In the genomic region with DNA sequence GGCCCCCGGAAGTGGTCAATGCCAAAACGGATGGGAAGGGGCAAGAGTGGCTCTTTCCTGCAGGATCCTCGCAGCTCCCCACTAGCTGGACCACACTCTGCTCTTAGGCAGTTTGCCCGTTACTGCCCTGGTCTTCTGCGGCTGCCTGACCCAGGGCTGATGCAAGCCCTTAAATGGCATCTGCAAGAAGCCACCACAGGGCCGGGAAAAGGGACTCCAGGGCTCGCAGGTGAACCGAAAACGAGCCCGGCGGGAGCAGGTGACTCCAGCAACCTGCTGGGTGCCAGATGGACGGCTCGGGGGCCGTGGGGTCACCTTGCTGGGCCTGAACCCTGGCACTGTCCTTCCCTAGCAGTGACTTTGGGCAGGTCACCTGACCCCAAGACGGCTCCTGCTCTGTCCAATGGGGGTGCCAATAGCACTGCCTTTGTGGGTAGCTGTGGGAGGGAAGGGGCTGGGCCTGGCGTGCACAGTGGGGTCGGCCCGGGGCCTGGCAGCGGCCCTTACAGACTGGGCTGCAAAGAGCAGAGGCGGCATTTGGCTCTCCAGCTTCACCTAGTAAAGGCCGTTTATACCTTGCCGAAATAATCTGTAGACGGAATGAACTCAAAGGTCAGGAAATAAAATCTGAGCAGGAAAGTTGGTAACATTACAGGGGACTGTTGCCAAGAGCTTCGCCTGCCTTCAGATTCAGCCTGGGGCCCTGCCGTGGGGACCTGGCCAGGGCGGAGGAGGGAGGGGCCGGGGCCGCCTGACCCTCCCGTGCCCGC, we compare ENCODE assay signal across 8 cellular contexts. TPM values are rescaled to one million over a fixed set of nuclear protein-coding genes. Genes with fewer than 3 reads are reported as not detected.
A peak's percentile ranks its signal among the peaks of the same experiment; 100 is the strongest.
DNase-seq lines count a peak whose midpoint lies in the region; ATAC-seq, FAIRE-seq and TF ChIP-seq lines count a peak whose summit lies in the region.

No MANE protein-coding gene starts in this region.

- peaks cover 7% of the 10 kb centered on the region for H3K27me3 Mint-ChIP-seq in GM23338 (ENCODE audit: insufficient read depth, low read depth, poor library complexity)

- ATAC-seq in GM23338 (peak; percentile 11), GM21515 (IDR thresholded peaks at IDR 0.05; ENCODE audit: unreplicated experiment) (no peak), GM18519 (IDR thresholded peaks at IDR 0.05; ENCODE audit: low FRiP score, unreplicated experiment) (no peak)

- no peak for TF ChIP-seq CTCF in GM23338 (conservative IDR thresholded peaks at IDR 0.05; ENCODE audit: low read depth in 2 of 2)
- no peak for TF ChIP-seq CTCF in OCI-LY3 (IDR thresholded peaks at IDR 0.05; ENCODE audit: low read depth, low read length)
- TF ChIP-seq CTCF in coronary artery (IDR thresholded peaks at IDR 0.05) = no peak

- no peaks in the 10 kb centered on the region for H3K9me3 Mint-ChIP-seq in GM23338

- DNase-seq in EH (ENCODE audit: low read depth) (peak; percentile 21), GM23338 (ENCODE audit: low spot score) (peak; percentile 35), coronary artery (ENCODE audit: low spot score) (no peak), H54 (ENCODE audit: insufficient read length, low spot score) (no peak)

- peaks cover 10% of the 10 kb centered on the region; the same call in 1 of the 2 replicates for H3F3A ChIP-seq in GM23338 (replicated peaks; ENCODE audit: low read depth)

- H3K27ac ChIP-seq in GM23338 (ENCODE audit: low read depth) = no peak overlapping the region
- peak overlapping the region; percentile 78 for H3K27ac ChIP-seq in OCI-LY3 (ENCODE audit: low read length)
- peak overlapping the region; percentile 94 to 99 for H3K27ac ChIP-seq in coronary artery

- no peaks in the 10 kb centered on the region for H3K4me1 Mint-ChIP-seq in GM23338

- H3K4me3 ChIP-seq in GM23338 (peak overlapping the region; percentile 73), OCI-LY3 (ENCODE audit: low read length) (peak overlapping the region; percentile 92), coronary artery (peak overlapping the region; percentile 91), mucosa of stomach (ENCODE audit: low read length) (peak overlapping the region; percentile 56)

- no peak overlapping the region for H2AFZ ChIP-seq in GM23338
- H2AFZ ChIP-seq in OCI-LY3 (ENCODE audit: low read depth, low read length) = no peak overlapping the region

- H3K9ac ChIP-seq in OCI-LY3 (ENCODE audit: low read length) (peak overlapping the region; percentile 93), mucosa of stomach (ENCODE audit: low read length) (peak overlapping the region; percentile 72)

- peak overlapping the region; percentile 90 for H3K4me2 ChIP-seq in GM23338
- peak overlapping the region; percentile 96 for H3K4me2 ChIP-seq in OCI-LY3 (ENCODE audit: low read length)

- peaks cover 4% of the 10 kb centered on the region; the same call in 1 of the 2 replicates for H3K4me1 ChIP-seq in GM23338 (ENCODE audit: insufficient read depth)
- peaks cover 12% of the 10 kb centered on the region for H3K4me1 ChIP-seq in OCI-LY3 (ENCODE audit: low read length)
- peaks cover 20% of the 10 kb centered on the region for H3K4me1 ChIP-seq in mucosa of stomach (ENCODE audit: control insufficient read depth, insufficient read depth, low read length)

- no peaks in the 10 kb centered on the region; the same call in 1 of the 2 replicates for H3K79me2 ChIP-seq in GM23338 (replicated peaks; ENCODE audit: insufficient read depth)
- H3K79me2 ChIP-seq in OCI-LY3 (ENCODE audit: low read length) = peaks cover 38% of the 10 kb centered on the region

- peak overlapping the region; percentile 79 for H3K4me3 Mint-ChIP-seq in GM23338

- no peaks in the 10 kb centered on the region for H3K9me3 ChIP-seq in OCI-LY3 (ENCODE audit: insufficient read depth, low read length)
- no peaks in the 10 kb centered on the region for H3K9me3 ChIP-seq in mucosa of stomach (ENCODE audit: control insufficient read depth, low read length)

- H3K27me3 ChIP-seq in GM23338 (ENCODE audit: insufficient read depth) (no peaks in the 10 kb centered on the region), OCI-LY3 (ENCODE audit: low read depth, low read length) (no peaks in the 10 kb centered on the region), mucosa of stomach (ENCODE audit: control insufficient read depth, insufficient read depth, low read length) (no peaks in the 10 kb centered on the region)

- TF ChIP-seq POLR2A in H54 (IDR thresholded peaks at IDR 0.05; ENCODE audit: low read depth, low read length) = no peak

- H3K36me3 Mint-ChIP-seq in GM23338 (ENCODE audit: low read depth) = peaks cover 11% of the 10 kb centered on the region; the same call in 2 of the 3 replicates

- no peaks in the 10 kb centered on the region for H3K9me2 ChIP-seq in GM23338 (ENCODE audit: insufficient read depth)

- no peak for FAIRE-seq in H54 (lab: Jason Lieb, UNC)

- H4K20me1 ChIP-seq in GM23338 (replicated peaks; ENCODE audit: insufficient read depth) = no peaks in the 10 kb centered on the region; the same call in 1 of the 2 replicates
- H4K20me1 ChIP-seq in OCI-LY3 (ENCODE audit: insufficient read depth, low read length) = no peaks in the 10 kb centered on the region

- 0 out of 2 replicates have a peak overlapping the region, but pooled peaks have one; percentile 84 for H3K27ac Mint-ChIP-seq in GM23338

- no peaks in the 10 kb centered on the region for H3K36me3 ChIP-seq in GM23338 (ENCODE audit: insufficient read depth)
- no peaks in the 10 kb centered on the region for H3K36me3 ChIP-seq in OCI-LY3 (replicated peaks; ENCODE audit: low read depth, low read length)
- H3K36me3 ChIP-seq in mucosa of stomach (ENCODE audit: control insufficient read depth, insufficient read depth, low read length) = peaks cover 9% of the 10 kb centered on the region

TF ChIP-seq in GM23338, 12 proteins besides CTCF, POLR2A, EP300 and RAD21 (continues in another document):
- TF ChIP-seq JUNB (IDR thresholded peaks at IDR 0.05; ENCODE audit: unreplicated experiment) = no peak
- peak; percentile 2; the same call in 1 of the 2 replicates for TF ChIP-seq POLR2AphosphoS5 (IDR thresholded peaks at IDR 0.05; ENCODE audit: low read depth)
- TF ChIP-seq, protein P1, sequence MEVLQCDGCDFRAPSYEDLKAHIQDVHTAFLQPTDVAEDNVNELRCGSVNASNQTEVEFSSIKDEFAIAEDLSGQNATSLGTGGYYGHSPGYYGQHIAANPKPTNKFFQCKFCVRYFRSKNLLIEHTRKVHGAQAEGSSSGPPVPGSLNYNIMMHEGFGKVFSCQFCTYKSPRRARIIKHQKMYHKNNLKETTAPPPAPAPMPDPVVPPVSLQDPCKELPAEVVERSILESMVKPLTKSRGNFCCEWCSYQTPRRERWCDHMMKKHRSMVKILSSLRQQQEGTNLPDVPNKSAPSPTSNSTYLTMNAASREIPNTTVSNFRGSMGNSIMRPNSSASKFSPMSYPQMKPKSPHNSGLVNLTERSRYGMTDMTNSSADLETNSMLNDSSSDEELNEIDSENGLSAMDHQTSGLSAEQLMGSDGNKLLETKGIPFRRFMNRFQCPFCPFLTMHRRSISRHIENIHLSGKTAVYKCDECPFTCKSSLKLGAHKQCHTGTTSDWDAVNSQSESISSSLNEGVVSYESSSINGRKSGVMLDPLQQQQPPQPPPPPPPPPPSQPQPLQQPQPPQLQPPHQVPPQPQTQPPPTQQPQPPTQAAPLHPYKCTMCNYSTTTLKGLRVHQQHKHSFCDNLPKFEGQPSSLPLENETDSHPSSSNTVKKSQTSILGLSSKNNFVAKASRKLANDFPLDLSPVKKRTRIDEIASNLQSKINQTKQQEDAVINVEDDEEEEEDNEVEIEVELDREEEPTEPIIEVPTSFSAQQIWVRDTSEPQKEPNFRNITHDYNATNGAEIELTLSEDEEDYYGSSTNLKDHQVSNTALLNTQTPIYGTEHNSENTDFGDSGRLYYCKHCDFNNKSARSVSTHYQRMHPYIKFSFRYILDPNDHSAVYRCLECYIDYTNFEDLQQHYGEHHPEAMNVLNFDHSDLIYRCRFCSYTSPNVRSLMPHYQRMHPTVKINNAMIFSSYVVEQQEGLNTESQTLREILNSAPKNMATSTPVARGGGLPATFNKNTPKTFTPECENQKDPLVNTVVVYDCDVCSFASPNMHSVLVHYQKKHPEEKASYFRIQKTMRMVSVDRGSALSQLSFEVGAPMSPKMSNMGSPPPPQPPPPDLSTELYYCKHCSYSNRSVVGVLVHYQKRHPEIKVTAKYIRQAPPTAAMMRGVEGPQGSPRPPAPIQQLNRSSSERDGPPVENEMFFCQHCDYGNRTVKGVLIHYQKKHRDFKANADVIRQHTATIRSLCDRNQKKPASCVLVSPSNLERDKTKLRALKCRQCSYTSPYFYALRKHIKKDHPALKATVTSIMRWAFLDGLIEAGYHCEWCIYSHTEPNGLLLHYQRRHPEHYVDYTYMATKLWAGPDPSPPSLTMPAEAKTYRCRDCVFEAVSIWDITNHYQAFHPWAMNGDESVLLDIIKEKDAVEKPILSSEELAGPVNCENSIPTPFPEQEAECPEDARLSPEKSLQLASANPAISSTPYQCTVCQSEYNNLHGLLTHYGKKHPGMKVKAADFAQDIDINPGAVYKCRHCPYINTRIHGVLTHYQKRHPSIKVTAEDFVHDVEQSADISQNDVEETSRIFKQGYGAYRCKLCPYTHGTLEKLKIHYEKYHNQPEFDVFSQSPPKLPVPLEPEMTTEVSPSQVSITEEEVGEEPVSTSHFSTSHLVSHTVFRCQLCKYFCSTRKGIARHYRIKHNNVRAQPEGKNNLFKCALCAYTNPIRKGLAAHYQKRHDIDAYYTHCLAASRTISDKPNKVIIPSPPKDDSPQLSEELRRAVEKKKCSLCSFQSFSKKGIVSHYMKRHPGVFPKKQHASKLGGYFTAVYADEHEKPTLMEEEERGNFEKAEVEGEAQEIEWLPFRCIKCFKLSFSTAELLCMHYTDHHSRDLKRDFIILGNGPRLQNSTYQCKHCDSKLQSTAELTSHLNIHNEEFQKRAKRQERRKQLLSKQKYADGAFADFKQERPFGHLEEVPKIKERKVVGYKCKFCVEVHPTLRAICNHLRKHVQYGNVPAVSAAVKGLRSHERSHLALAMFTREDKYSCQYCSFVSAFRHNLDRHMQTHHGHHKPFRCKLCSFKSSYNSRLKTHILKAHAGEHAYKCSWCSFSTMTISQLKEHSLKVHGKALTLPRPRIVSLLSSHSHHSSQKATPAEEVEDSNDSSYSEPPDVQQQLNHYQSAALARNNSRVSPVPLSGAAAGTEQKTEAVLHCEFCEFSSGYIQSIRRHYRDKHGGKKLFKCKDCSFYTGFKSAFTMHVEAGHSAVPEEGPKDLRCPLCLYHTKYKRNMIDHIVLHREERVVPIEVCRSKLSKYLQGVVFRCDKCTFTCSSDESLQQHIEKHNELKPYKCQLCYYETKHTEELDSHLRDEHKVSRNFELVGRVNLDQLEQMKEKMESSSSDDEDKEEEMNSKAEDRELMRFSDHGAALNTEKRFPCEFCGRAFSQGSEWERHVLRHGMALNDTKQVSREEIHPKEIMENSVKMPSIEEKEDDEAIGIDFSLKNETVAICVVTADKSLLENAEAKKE (CRISPR knock-in tag; IDR thresholded peaks at IDR 0.05) = no peak
- no peak for TF ChIP-seq EZH2phosphoT487 (IDR thresholded peaks at IDR 0.05; ENCODE audit: unreplicated experiment)
- no peak for TF ChIP-seq NANOG (IDR thresholded peaks at IDR 0.05; ENCODE audit: borderline replicate concordance)
- TF ChIP-seq EZH2 (IDR thresholded peaks at IDR 0.05; ENCODE audit: low read depth, unreplicated experiment) = no peak

RNA-seq across cellular contexts. Expression of a gene that starts 1.2 kb away (rescaled TPM):
- total RNA-seq in GM23338 (2014; rRNA removed; shearing (Covaris generic)) = 32.6 and 39.2 TPM in 2 replicates
- 11.8 and 12.2 TPM in 2 replicates for polyA plus RNA-seq in GM23338 (2016; fragmentation: Nextera tagmentation; extraction: Ambion mirVana)

RNA-seq across cellular contexts. Expression of a gene that starts 22.4 kb away (rescaled TPM):
- 16.5 and 20.8 TPM in 2 replicates for total RNA-seq in GM23338 (2014; rRNA removed; shearing (Covaris generic))
- 3.2 and 3.8 TPM in 2 replicates for polyA plus RNA-seq in GM23338 (2016; fragmentation: Nextera tagmentation; extraction: Ambion mirVana)

Comparison
In these comparisons a context has a peak if more than half of its experiments do, and no peak if none do; other contexts are left out.
1. DNase-seq: peak in EH (single experiment) and GM23338 (single experiment); none in coronary artery (single experiment) and H54 (single experiment).
2. Peak in every context shown above with its lines, with median percentiles within 50 percentile points of each other: H3K4me3 ChIP-seq.